In the genomic region with DNA sequence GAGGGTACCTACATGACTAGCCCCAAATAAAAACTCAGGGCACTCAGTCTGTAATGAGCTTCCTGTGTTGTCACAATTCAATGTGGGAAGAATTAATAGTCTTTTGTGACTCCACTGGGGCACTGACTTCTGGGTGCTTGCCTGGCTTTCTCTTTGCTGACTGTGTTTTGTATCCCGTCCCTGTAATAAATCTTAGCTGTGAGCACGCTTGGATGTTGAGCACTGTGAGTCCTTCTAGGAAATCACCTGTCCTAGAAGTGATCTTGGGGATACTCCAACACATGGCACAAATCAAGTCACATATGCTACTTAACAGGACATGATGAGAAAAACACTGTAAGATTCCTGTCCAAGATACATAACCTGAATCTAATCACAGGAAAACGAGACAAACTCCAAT, we compare ENCODE assay signal across 19 cellular contexts.
"Had no signal": no experiment of that assay in that cellular context is flagged by ENCODE, and none has a peak within 500 bp of the region (broad histone marks: within the 10 kb centered on the region; RNA-seq: fewer than 3 reads in every experiment).

No MANE protein-coding gene starts in this region.

- H3K27ac Mint-ChIP-seq: dendritic cell treated with granulocyte-macrophage colony-stimulating factor and Interleukin-4, amounts not matched to agents 40 ng/mL and 50 ng/mL, for 4 days; naive thymus-derived CD8-positive, alpha-beta T cell had no signal

- ATAC-seq: effector memory CD8-positive, alpha-beta T cell; foreskin keratinocyte; heart left ventricle; left colon; mucosa of descending colon; naive thymus-derived CD8-positive, alpha-beta T cell; pancreas had no signal

- H3K9me3 ChIP-seq: esophagus squamous epithelium, heart left ventricle, mucosa of descending colon, pancreas, prostate gland had no signal

- H3K27me3 Mint-ChIP-seq: dendritic cell treated with granulocyte-macrophage colony-stimulating factor and Interleukin-4, amounts not matched to agents 40 ng/mL and 50 ng/mL, for 4 days; effector memory CD8-positive, alpha-beta T cell; naive thymus-derived CD8-positive, alpha-beta T cell had no signal

- DNase-seq: cerebellar nuclear complex; effector memory CD8-positive, alpha-beta T cell; esophagus squamous epithelium; foreskin keratinocyte; heart left ventricle; hippocampal formation; left colon; mammary epithelial cell; mucosa of descending colon; naive thymus-derived CD8-positive, alpha-beta T cell; pancreas; retina; small intestine; stimulated activated CD4-positive, alpha-beta T cell treated with anti-CD3 and anti-CD28 coated beads, Interleukin-12 subunit alpha, Interleukin-12 subunit beta, amount 100 ng/mL, for 4 hours; stimulated activated naive CD4-positive, alpha-beta T cell treated with Interleukin-2 at 50 U/mL for 16 hours; trophoblast cell had no signal

- H3K9me3 Mint-ChIP-seq: dendritic cell treated with granulocyte-macrophage colony-stimulating factor and Interleukin-4, amounts not matched to agents 40 ng/mL and 50 ng/mL, for 4 days; effector memory CD8-positive, alpha-beta T cell; naive thymus-derived CD8-positive, alpha-beta T cell; neural crest cell had no signal

- H3K27ac ChIP-seq: foreskin keratinocyte, heart left ventricle, pancreas, prostate gland had no signal

- H3K4me3 Mint-ChIP-seq: dendritic cell treated with granulocyte-macrophage colony-stimulating factor and Interleukin-4, amounts not matched to agents 40 ng/mL and 50 ng/mL, for 4 days; effector memory CD8-positive, alpha-beta T cell; naive thymus-derived CD8-positive, alpha-beta T cell; neural crest cell had no signal

- H3K4me1 ChIP-seq: foreskin keratinocyte, heart left ventricle, pancreas, prostate gland had no signal

- H3K27me3 ChIP-seq: esophagus squamous epithelium, foreskin keratinocyte, heart left ventricle, pancreas had no signal

- H3K36me3 ChIP-seq: pancreas, prostate gland had no signal

- H3K4me3 ChIP-seq: esophagus squamous epithelium, heart left ventricle, mucosa of descending colon, pancreas, prostate gland had no signal
